In the genomic region with DNA sequence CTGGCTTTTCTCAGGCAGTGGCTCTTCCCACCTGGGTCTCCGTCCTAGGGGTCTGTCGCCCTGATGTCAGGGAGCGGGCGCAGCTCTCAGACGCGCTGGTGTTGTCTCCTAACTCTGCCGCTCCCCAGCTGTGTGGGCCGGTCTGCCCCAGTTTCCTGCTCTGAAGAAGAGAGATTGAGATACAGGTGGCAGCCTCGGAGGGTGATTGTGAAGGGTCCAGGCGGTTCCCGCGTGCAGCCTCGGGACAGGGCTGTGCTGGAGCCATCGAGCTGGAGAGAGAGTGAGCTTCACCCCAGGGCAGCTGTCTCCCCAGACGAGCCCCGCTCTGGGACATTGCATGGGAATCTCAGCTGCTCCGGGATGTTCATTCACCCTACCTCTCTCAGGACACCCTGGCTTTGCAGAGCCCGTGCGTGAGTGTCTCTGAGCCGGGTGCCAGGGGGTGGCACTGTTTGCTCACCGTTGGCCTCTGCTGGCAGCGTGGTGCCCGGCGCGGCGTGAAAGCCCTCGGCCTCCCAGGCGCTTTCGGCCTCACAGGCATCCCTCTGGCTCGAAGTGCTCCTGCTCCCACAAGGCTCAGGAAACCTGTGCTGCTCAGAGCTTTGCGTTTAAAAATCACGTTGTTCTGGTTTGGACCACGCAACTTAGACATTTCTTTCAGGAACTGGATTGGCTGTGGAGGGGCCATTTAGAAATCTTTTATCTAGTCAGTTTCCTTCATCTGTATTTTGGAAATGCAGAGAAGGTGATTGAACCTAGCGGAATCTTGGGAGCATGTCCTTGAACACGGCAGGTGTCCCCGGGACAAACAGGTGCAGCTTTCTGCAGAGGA, we compare ENCODE assay signal across 1 cellular context.
TF ChIP-seq lines count a peak whose summit lies in the region.

No MANE protein-coding gene starts in this region.

TF ChIP-seq in GM12878, 131 proteins besides CTCF, POLR2A, EP300 and RAD21:
- TF ChIP-seq TARDBP (IDR thresholded peaks at IDR 0.05; ENCODE audit: borderline replicate concordance) (no peak), BCL11A (IDR thresholded peaks at IDR 0.05; ENCODE audit: low read depth, low read length) (no peak), NFIC (IDR thresholded peaks at IDR 0.05; ENCODE audit: low read depth, low read length) (no peak), EZH2 (IDR thresholded peaks at IDR 0.05; ENCODE audit: borderline replicate concordance, control insufficient read depth, low read depth, low read length) (no peak), SMAD1 (IDR thresholded peaks at IDR 0.05; ENCODE audit: low read depth, partially characterized antibody) (no peak), PAX5 (IDR thresholded peaks at IDR 0.05; ENCODE audit: borderline replicate concordance, low read depth, low read length) (no peak), NR2C1 (IDR thresholded peaks at IDR 0.05) (no peak), NRF1 (conservative IDR thresholded peaks at IDR 0.05; ENCODE audit: low read depth, low read length) (no peak), GABPA (IDR thresholded peaks at IDR 0.05; ENCODE audit: low read depth) (no peak), CREB1 (IDR thresholded peaks at IDR 0.05; ENCODE audit: low read depth) (no peak), WRNIP1 (IDR thresholded peaks at IDR 0.05; ENCODE audit: borderline replicate concordance, low read depth, low read length) (no peak), SREBF1 (IDR thresholded peaks at IDR 0.05; ENCODE audit: low read length) (no peak), POLR2AphosphoS2 (IDR thresholded peaks at IDR 0.05; ENCODE audit: low read depth, low read length) (no peak), KLF5 (IDR thresholded peaks at IDR 0.05; ENCODE audit: partially characterized antibody) (no peak), GATAD2B (conservative IDR thresholded peaks at IDR 0.05; ENCODE audit: low read depth) (no peak)
- TF ChIP-seq, protein P1, sequence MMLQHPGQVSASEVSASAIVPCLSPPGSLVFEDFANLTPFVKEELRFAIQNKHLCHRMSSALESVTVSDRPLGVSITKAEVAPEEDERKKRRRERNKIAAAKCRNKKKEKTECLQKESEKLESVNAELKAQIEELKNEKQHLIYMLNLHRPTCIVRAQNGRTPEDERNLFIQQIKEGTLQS (IDR thresholded peaks at IDR 0.05; ENCODE audit: borderline replicate concordance, extremely low read depth, low read depth, low read length) = no peak
- TF ChIP-seq, protein P2, sequence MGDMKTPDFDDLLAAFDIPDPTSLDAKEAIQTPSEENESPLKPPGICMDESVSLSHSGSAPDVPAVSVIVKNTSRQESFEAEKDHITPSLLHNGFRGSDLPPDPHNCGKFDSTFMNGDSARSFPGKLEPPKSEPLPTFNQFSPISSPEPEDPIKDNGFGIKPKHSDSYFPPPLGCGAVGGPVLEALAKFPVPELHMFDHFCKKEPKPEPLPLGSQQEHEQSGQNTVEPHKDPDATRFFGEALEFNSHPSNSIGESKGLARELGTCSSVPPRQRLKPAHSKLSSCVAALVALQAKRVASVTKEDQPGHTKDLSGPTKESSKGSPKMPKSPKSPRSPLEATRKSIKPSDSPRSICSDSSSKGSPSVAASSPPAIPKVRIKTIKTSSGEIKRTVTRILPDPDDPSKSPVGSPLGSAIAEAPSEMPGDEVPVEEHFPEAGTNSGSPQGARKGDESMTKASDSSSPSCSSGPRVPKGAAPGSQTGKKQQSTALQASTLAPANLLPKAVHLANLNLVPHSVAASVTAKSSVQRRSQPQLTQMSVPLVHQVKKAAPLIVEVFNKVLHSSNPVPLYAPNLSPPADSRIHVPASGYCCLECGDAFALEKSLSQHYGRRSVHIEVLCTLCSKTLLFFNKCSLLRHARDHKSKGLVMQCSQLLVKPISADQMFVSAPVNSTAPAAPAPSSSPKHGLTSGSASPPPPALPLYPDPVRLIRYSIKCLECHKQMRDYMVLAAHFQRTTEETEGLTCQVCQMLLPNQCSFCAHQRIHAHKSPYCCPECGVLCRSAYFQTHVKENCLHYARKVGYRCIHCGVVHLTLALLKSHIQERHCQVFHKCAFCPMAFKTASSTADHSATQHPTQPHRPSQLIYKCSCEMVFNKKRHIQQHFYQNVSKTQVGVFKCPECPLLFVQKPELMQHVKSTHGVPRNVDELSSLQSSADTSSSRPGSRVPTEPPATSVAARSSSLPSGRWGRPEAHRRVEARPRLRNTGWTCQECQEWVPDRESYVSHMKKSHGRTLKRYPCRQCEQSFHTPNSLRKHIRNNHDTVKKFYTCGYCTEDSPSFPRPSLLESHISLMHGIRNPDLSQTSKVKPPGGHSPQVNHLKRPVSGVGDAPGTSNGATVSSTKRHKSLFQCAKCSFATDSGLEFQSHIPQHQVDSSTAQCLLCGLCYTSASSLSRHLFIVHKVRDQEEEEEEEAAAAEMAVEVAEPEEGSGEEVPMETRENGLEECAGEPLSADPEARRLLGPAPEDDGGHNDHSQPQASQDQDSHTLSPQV (IDR thresholded peaks at IDR 0.05) = no peak
- TF ChIP-seq, protein P3, sequence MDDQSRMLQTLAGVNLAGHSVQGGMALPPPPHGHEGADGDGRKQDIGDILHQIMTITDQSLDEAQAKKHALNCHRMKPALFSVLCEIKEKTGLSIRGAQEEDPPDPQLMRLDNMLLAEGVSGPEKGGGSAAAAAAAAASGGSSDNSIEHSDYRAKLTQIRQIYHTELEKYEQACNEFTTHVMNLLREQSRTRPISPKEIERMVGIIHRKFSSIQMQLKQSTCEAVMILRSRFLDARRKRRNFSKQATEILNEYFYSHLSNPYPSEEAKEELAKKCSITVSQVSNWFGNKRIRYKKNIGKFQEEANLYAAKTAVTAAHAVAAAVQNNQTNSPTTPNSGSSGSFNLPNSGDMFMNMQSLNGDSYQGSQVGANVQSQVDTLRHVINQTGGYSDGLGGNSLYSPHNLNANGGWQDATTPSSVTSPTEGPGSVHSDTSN (IDR thresholded peaks at IDR 0.05; ENCODE audit: insufficient replicate concordance, low read depth, low read length) = no peak
